In genomic region chr4:54439831-54440243, GRCh38 we compare ENCODE assay signal across 10 cellular contexts.
DNase-seq lines count a peak whose midpoint lies in the region; ATAC-seq and TF ChIP-seq lines count a peak whose summit lies in the region.
"Had no signal": no experiment of that assay in that cellular context is flagged by ENCODE, and none has a peak within 500 bp of the region (broad histone marks: within the 10 kb centered on the region; RNA-seq: fewer than 3 reads in every experiment).

No MANE protein-coding gene starts in this region.

- ATAC-seq in stimulated activated naive CD8-positive, alpha-beta T cell treated with anti-CD3 and anti-CD28 coated beads, Interleukin-15, amount 100 ng/mL, for 72 hours = peak; percentile 67
- ATAC-seq in stimulated activated naive CD8-positive, alpha-beta T cell treated with anti-CD3 and anti-CD28 coated beads, Interleukin-15, Interleukin-2, amounts not matched to agents 100 U/mL and 50 U/mL, for 24 hours = no peak
- ATAC-seq in aorta (ENCODE audit: low FRiP score) (peak; percentile 66), GM21515 (IDR thresholded peaks at IDR 0.05; ENCODE audit: unreplicated experiment) (no peak)

- no peak overlapping the region for H3K27ac Mint-ChIP-seq in stimulated activated naive CD8-positive, alpha-beta T cell treated with anti-CD3 and anti-CD28 coated beads, Interleukin-15, amount 100 ng/mL, for 72 hours

- no peaks in the 10 kb centered on the region for H3K4me1 Mint-ChIP-seq in stimulated activated naive CD8-positive, alpha-beta T cell treated with anti-CD3 and anti-CD28 coated beads, Interleukin-15, amount 100 ng/mL, for 72 hours

- intact Hi-C loops in aorta (cut with DNase I) = loop anchor here (5.0 kb wide), 2 partner anchors 58 to 118 kb away; no protein-coding TSS in a partner anchor

- H3K4me3 Mint-ChIP-seq in stimulated activated naive CD8-positive, alpha-beta T cell treated with anti-CD3 and anti-CD28 coated beads, Interleukin-15, amount 100 ng/mL, for 72 hours = no peak overlapping the region

- H3K4me1 ChIP-seq in aorta (ENCODE audit: control insufficient read depth in 1 of 2, insufficient read depth in 2 of 2, low read length in 2 of 2) = peaks cover 0 to 1% of the 10 kb centered on the region in 2 donors
- H3K4me1 ChIP-seq: BLaER1 had no signal

- peaks cover 39% of the 10 kb centered on the region for H3K27me3 Mint-ChIP-seq in stimulated activated naive CD8-positive, alpha-beta T cell treated with anti-CD3 and anti-CD28 coated beads, Interleukin-15, amount 100 ng/mL, for 72 hours

- peaks cover 0 to 8% of the 10 kb centered on the region in 2 donors for H3K9me3 Mint-ChIP-seq in stimulated activated naive CD8-positive, alpha-beta T cell treated with anti-CD3 and anti-CD28 coated beads, Interleukin-15, amount 100 ng/mL, for 72 hours

- no peaks in the 10 kb centered on the region for H3K9me3 ChIP-seq in aorta (ENCODE audit: control insufficient read depth, low read length)
- H3K9me3 ChIP-seq: BLaER1 had no signal

- WGBS in aorta, 2 donors = 16 to 22% methylated on average over 6 of the region's 6 CpGs

- no peak for DNase-seq in stimulated activated naive CD8-positive, alpha-beta T cell treated with anti-CD3 and anti-CD28 coated beads, Interleukin-15, amount 100 ng/mL, for 72 hours
- no peak for DNase-seq in stimulated activated naive CD8-positive, alpha-beta T cell treated with anti-CD3 and anti-CD28 coated beads, Interleukin-15, Interleukin-2, amounts not matched to agents 100 U/mL and 50 U/mL, for 24 hours
- peak; percentile 30 for DNase-seq in amniotic epithelial cell (ENCODE audit: low read depth)
- peak; percentile 42 for DNase-seq in iPS-NIHi11 (ENCODE audit: low spot score)
- DNase-seq in aorta = peak in 1 of 2 donors; percentile 53
- DNase-seq in NK-92 treated with Interleukin-12 subunit alpha and Interleukin-12 subunit beta, amount 100 ng/mL, for 24 hours (lab: John Stamatoyannopoulos, UW) = no peak
- no peak for DNase-seq in GM13977 (ENCODE audit: low spot score)
- DNase-seq: NCI-H187 had no signal

- in situ Hi-C loops in GM13977 (cut with MboI; ENCODE audit: low pct_unique_long_range_greater_than_20kb, low sequenced_read_pairs, unreplicated experiment) = no loop called here

- no peaks in the 10 kb centered on the region for H3K27me3 ChIP-seq in aorta (ENCODE audit: control insufficient read depth in 1 of 2, insufficient read depth in 2 of 2, low read length in 1 of 2)
- H3K27me3 ChIP-seq: BLaER1 had no signal

- H3K27ac ChIP-seq in aorta (ENCODE audit: low read depth in 1 of 2, low read length in 2 of 2) = no peak overlapping the region
- H3K27ac ChIP-seq: BLaER1 had no signal

- H3K4me3 ChIP-seq in aorta (ENCODE audit: low read length in 2 of 2) = peak overlapping the region in 1 of 2 donors; percentile 26
- H3K4me3 ChIP-seq: BLaER1 had no signal

- no peak for TF ChIP-seq CTCF in GM13977 (IDR thresholded peaks at IDR 0.05; ENCODE audit: extremely low read depth, insufficient read depth, missing control alignments)

- no peaks in the 10 kb centered on the region for H3K36me3 ChIP-seq in aorta (ENCODE audit: control insufficient read depth in 1 of 2, insufficient read depth in 2 of 2, low read length in 1 of 2)
- H3K36me3 ChIP-seq: BLaER1 had no signal

Comparison
In these comparisons a context has a peak if more than half of its experiments do, and no peak if none do; other contexts are left out.
1. ATAC-seq: peak in stimulated activated naive CD8-positive, alpha-beta T cell treated with anti-CD3 and anti-CD28 coated beads, Interleukin-15, amount 100 ng/mL, for 72 hours (single experiment) and aorta (single experiment); none in stimulated activated naive CD8-positive, alpha-beta T cell treated with anti-CD3 and anti-CD28 coated beads, Interleukin-15, Interleukin-2, amounts not matched to agents 100 U/mL and 50 U/mL, for 24 hours (single experiment) and GM21515 (single experiment).
2. DNase-seq: peak in amniotic epithelial cell (single experiment) and iPS-NIHi11 (single experiment); none in stimulated activated naive CD8-positive, alpha-beta T cell treated with anti-CD3 and anti-CD28 coated beads, Interleukin-15, amount 100 ng/mL, for 72 hours (0 of 2), stimulated activated naive CD8-positive, alpha-beta T cell treated with anti-CD3 and anti-CD28 coated beads, Interleukin-15, Interleukin-2, amounts not matched to agents 100 U/mL and 50 U/mL, for 24 hours (single experiment), NK-92 treated with Interleukin-12 subunit alpha and Interleukin-12 subunit beta, amount 100 ng/mL, for 24 hours (single experiment) and GM13977 (single experiment).